Comparison of ENCODE assay signal across 8 cellular contexts in the genomic region with DNA sequence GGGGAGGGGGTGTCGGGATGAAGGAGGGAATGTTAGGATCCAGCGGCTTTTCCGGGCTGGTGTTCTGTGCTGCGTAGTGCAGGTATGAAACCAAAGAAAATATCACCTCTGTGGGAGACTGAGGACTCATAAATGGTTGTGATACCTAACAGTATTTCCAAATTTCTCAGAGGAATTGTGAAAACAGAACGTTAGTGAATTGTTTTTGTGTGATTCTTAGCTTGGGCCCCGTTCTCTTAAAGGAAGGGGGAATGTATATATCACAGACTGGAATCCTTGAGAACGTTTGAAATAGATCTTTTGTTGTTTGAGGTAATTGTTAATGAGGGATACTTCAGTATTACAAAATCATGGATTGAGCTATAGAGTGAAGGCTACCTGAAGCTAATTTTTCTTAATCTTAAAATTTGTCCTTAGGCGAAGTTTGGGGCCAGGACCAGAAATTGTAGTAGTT. TPM values are rescaled to one million over a fixed set of nuclear protein-coding genes. Genes with fewer than 3 reads are reported as not detected.
DNase-seq lines count a peak whose midpoint lies in the region; ATAC-seq, FAIRE-seq and TF ChIP-seq lines count a peak whose summit lies in the region.

No MANE protein-coding gene starts in this region.

- H3K36me3 ChIP-seq in fibroblast of lung (ENCODE audit: control insufficient read depth, insufficient read depth, low read length), result no peaks in the 10 kb centered on the region
- peaks cover 0 to 4% (median 0%) of the 10 kb centered on the region in 4 donors for H3K36me3 ChIP-seq in sigmoid colon

- FAIRE-seq in HTR-8/SVneo (lab: Jason Lieb, UNC), result no peak

- intact Hi-C loops in sigmoid colon (cut with DNase I), result loop anchor here (2.0 to 5.0 kb wide), 3 partner anchors 55 to 200 kb away; a partner anchor contains a TSS

- H3K4me2 ChIP-seq in fibroblast of lung (ENCODE audit: extremely low read depth, insufficient read depth, low read length), result peak overlapping the region; percentile 87

- H3K27me3 ChIP-seq in fibroblast of lung (ENCODE audit: control insufficient read depth, insufficient read depth, low read length) (no peaks in the 10 kb centered on the region), sigmoid colon (no peaks in the 10 kb centered on the region)

- peak overlapping the region; percentile 97 for H2AFZ ChIP-seq in fibroblast of lung (ENCODE audit: low read length)

- peak overlapping the region; percentile 90 for H3K27ac ChIP-seq in fibroblast of lung (ENCODE audit: insufficient read depth, low read length)
- peak overlapping the region; percentile 90 to 97 (median 92) for H3K27ac ChIP-seq in sigmoid colon

- peaks cover 53% of the 10 kb centered on the region for H3K79me2 ChIP-seq in fibroblast of lung (ENCODE audit: control insufficient read depth, insufficient read depth, low read length)

- no peak for TF ChIP-seq EP300 in sigmoid colon (IDR thresholded peaks at IDR 0.05)

- TF ChIP-seq POLR2A in sigmoid colon (IDR thresholded peaks at IDR 0.05), result no peak

- peak; percentile 22 for DNase-seq in GM13977 (ENCODE audit: low spot score)
- peak; percentile 8 for DNase-seq in RPMI8226
- no peak for DNase-seq in fibroblast of lung (ENCODE audit: low read depth in 2 of 2)
- no peak for DNase-seq in sigmoid colon
- no peak for DNase-seq in stimulated activated CD8-positive, alpha-beta memory T cell treated with anti-CD3 and anti-CD28 coated beads, Interleukin-4, amount 100 ng/mL, for 48 hours
- DNase-seq in HTR-8/SVneo (ENCODE audit: insufficient read length, low spot score), result no peak
- DNase-seq in NCI-H1048 (lab: John Stamatoyannopoulos, UW), result no peak

- WGBS in sigmoid colon, 2 donors, result 1 to 2% methylated on average over 8 of the region's 8 CpGs

- H4K20me1 ChIP-seq in fibroblast of lung (ENCODE audit: control insufficient read depth, extremely low read depth, insufficient read depth, low read length), result peaks cover 4% of the 10 kb centered on the region

- peak overlapping the region; percentile 98 for H3K9ac ChIP-seq in fibroblast of lung (ENCODE audit: insufficient read depth, low read length)

- ATAC-seq in GM21786 (IDR thresholded peaks at IDR 0.05; ENCODE audit: unreplicated experiment), result no peak

- H3K9me3 ChIP-seq in fibroblast of lung (ENCODE audit: control insufficient read depth, insufficient read depth, low read depth, low read length) (no peaks in the 10 kb centered on the region), sigmoid colon (no peaks in the 10 kb centered on the region)

- no peak for TF ChIP-seq CTCF in GM13977 (IDR thresholded peaks at IDR 0.05; ENCODE audit: extremely low read depth, insufficient read depth, missing control alignments)
- TF ChIP-seq CTCF in fibroblast of lung (conservative IDR thresholded peaks at IDR 0.05 in 1 of 2, IDR thresholded peaks at IDR 0.05 in 1 of 2; ENCODE audit: low read depth in 1 of 2, low read length in 2 of 2), result no peak
- no peak for TF ChIP-seq CTCF in sigmoid colon (IDR thresholded peaks at IDR 0.05)

- in situ Hi-C loops in GM13977 (cut with MboI; ENCODE audit: low pct_unique_long_range_greater_than_20kb, low sequenced_read_pairs, unreplicated experiment), result no loop called here

- H3K4me1 ChIP-seq in fibroblast of lung (ENCODE audit: control insufficient read depth, extremely low read depth, insufficient read depth, low read length) (peaks cover 7% of the 10 kb centered on the region), sigmoid colon (peaks cover 0 to 50% (median 42%) of the 10 kb centered on the region in 4 donors)

- peak overlapping the region; percentile 74 to 99 (median 86) for H3K4me3 ChIP-seq in fibroblast of lung (replicated peaks in 1 of 4; ENCODE audit: control extremely low read depth in 1 of 4, insufficient read depth in 1 of 4, low read depth in 3 of 4, low read length in 4 of 4)
- peak overlapping the region; percentile 81 to 98 (median 86) for H3K4me3 ChIP-seq in sigmoid colon

RNA-seq across cellular contexts. Expression of a gene that starts 0.9 kb away (rescaled TPM):
- total RNA-seq in fibroblast of lung (125 and 190 TPM in 2 replicates), sigmoid colon (100 to 1,000 TPM; 161 to 184 (median 176) TPM)
- polyA plus RNA-seq in fibroblast of lung (54.3 and 63.8 TPM in 2 replicates), sigmoid colon (10 to 100 TPM; 28.7 to 69.8 (median 43.8) TPM)
- 43.4 and 44.5 TPM in 2 replicates for polyA plus RNA-seq in fibroblast of lung (2012)
- 23.0 and 35.7 TPM in 2 replicates for polyA minus RNA-seq in fibroblast of lung (ENCODE audit: low replicate concordance)

Comparison
In these comparisons a context has a peak if more than half of its experiments do, and no peak if none do; other contexts are left out.
1. DNase-seq: peak in GM13977 (single experiment) and RPMI8226 (single experiment); none in fibroblast of lung (0 of 2), sigmoid colon (single experiment), stimulated activated CD8-positive, alpha-beta memory T cell treated with anti-CD3 and anti-CD28 coated beads, Interleukin-4, amount 100 ng/mL, for 48 hours (single experiment), HTR-8/SVneo (single experiment) and NCI-H1048 (single experiment).